26 cellular contexts compared by ENCODE assay signal in the genomic region with DNA sequence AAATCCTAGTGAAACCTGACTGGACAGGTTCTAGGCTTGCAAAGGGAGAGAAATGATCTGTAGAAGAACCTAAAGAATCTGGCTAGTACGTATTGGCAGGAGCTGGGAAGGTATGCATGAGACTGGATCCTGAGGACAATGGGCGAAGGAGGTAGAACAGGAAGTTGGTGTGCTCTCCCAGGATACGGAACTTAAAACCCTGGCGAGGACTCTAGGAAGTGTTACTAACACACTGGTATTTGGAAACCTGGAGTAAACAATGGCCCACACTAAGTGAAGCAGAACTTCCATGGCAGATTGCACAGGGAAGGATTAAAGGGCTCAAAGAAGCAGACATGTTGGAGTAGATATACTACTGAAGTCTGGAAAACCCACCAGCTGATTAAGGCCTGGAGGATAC. TPM values are rescaled to one million over a fixed set of nuclear protein-coding genes. Genes with fewer than 3 reads are reported as not detected.
"Had no signal": no experiment of that assay in that cellular context is flagged by ENCODE, and none has a peak within 500 bp of the region (broad histone marks: within the 10 kb centered on the region; RNA-seq: fewer than 3 reads in every experiment).

No MANE protein-coding gene starts in this region.

- H3K36me3 ChIP-seq: heart right ventricle, left ventricle myocardium inferior, pancreas, prostate gland, right atrium auricular region, right lobe of liver, suprapubic skin, thoracic aorta, tibial artery, uterus had no signal

- ATAC-seq: heart right ventricle; mucosa of descending colon; naive thymus-derived CD4-positive, alpha-beta T cell; natural killer cell treated with Interleukin-12 subunit alpha and Interleukin-12 subunit beta and Interleukin-15 and Interleukin-18, amount 100 ng/mL, for 72 hours; pancreas; right lobe of liver; stimulated activated naive B cell treated with anti-CD40 and anti-IgM and Interleukin-4, amounts not matched to agents 10 μg/mL and 1 μg/mL and 100 μg/mL, for 72 hours had no signal

- H3K27ac ChIP-seq: heart right ventricle, hepatocyte, left ventricle myocardium inferior, pancreas, prostate gland, right atrium auricular region, right lobe of liver, suprapubic skin, thoracic aorta, tibial artery, uterus had no signal

- H2AFZ ChIP-seq: hepatocyte had no signal

- H3K27ac Mint-ChIP-seq: mesothelial cell of epicardium; naive thymus-derived CD4-positive, alpha-beta T cell; natural killer cell treated with Interleukin-12 subunit alpha and Interleukin-12 subunit beta and Interleukin-15 and Interleukin-18, amount 100 ng/mL, for 72 hours; stimulated activated naive B cell treated with anti-CD40 and anti-IgM and Interleukin-4, amounts not matched to agents 10 μg/mL and 1 μg/mL and 100 μg/mL, for 72 hours; stimulated activated naive CD8-positive, alpha-beta T cell treated with anti-CD3 and anti-CD28 coated beads, Interleukin-15, Interleukin-2, amounts not matched to agents 100 ng/mL and 50 ng/mL, for 24 hours had no signal

- H3K36me3 Mint-ChIP-seq: mesothelial cell of epicardium; naive thymus-derived CD4-positive, alpha-beta T cell; natural killer cell treated with Interleukin-12 subunit alpha and Interleukin-12 subunit beta and Interleukin-15 and Interleukin-18, amount 100 ng/mL, for 72 hours; stimulated activated naive B cell treated with anti-CD40 and anti-IgM and Interleukin-4, amounts not matched to agents 10 μg/mL and 1 μg/mL and 100 μg/mL, for 72 hours had no signal

- H3K4me2 ChIP-seq: hepatocyte, smooth muscle cell had no signal

- H3K79me2 ChIP-seq: hepatocyte had no signal

- DNase-seq: heart right ventricle; left ventricle myocardium inferior; mesendoderm; mucosa of descending colon; naive thymus-derived CD4-positive, alpha-beta T cell; nucleus accumbens; pancreas; posterior cingulate gyrus; right lobe of liver; stimulated activated CD4-positive, alpha-beta T cell treated with anti-CD3 and anti-CD28 coated beads, Interleukin-2, amount 100 ng/mL, for 24 hours; stimulated activated CD4-positive, alpha-beta T cell treated with anti-CD3 and anti-CD28 coated beads, Interleukin-4, amount 100 ng/mL, for 1 hour; stimulated activated naive B cell treated with anti-CD40 and anti-IgM and Interleukin-4, amounts not matched to agents 10 μg/mL and 1 μg/mL and 100 μg/mL, for 72 hours; tibial artery; trophoblast cell; uterus had no signal

- H3K27me3 Mint-ChIP-seq: stimulated activated naive CD8-positive, alpha-beta T cell treated with anti-CD3 and anti-CD28 coated beads, Interleukin-15, Interleukin-2, amounts not matched to agents 100 ng/mL and 50 ng/mL, for 24 hours had no signal

- H3K9me3 ChIP-seq: heart right ventricle, left ventricle myocardium inferior, mucosa of descending colon, pancreas, prostate gland, right atrium auricular region, right lobe of liver, suprapubic skin, thoracic aorta, tibial artery, uterus had no signal

- H3K9me3 Mint-ChIP-seq: natural killer cell treated with Interleukin-12 subunit alpha and Interleukin-12 subunit beta and Interleukin-15 and Interleukin-18, amount 100 ng/mL, for 72 hours; stimulated activated naive B cell treated with anti-CD40 and anti-IgM and Interleukin-4, amounts not matched to agents 10 μg/mL and 1 μg/mL and 100 μg/mL, for 72 hours; stimulated activated naive CD8-positive, alpha-beta T cell treated with anti-CD3 and anti-CD28 coated beads, Interleukin-15, Interleukin-2, amounts not matched to agents 100 ng/mL and 50 ng/mL, for 24 hours had no signal

- H3K4me3 Mint-ChIP-seq: mesothelial cell of epicardium; naive thymus-derived CD4-positive, alpha-beta T cell; natural killer cell treated with Interleukin-12 subunit alpha and Interleukin-12 subunit beta and Interleukin-15 and Interleukin-18, amount 100 ng/mL, for 72 hours; stimulated activated naive B cell treated with anti-CD40 and anti-IgM and Interleukin-4, amounts not matched to agents 10 μg/mL and 1 μg/mL and 100 μg/mL, for 72 hours; stimulated activated naive CD8-positive, alpha-beta T cell treated with anti-CD3 and anti-CD28 coated beads, Interleukin-15, Interleukin-2, amounts not matched to agents 100 ng/mL and 50 ng/mL, for 24 hours had no signal

- H3K4me1 Mint-ChIP-seq: mesothelial cell of epicardium had no signal

- H3K4me1 ChIP-seq: heart right ventricle, left ventricle myocardium inferior, pancreas, prostate gland, right atrium auricular region, right lobe of liver, suprapubic skin, tibial artery, uterus had no signal

- H3K27me3 ChIP-seq: hepatocyte, pancreas, right atrium auricular region, right lobe of liver, suprapubic skin, tibial artery, uterus had no signal

- H3K4me3 ChIP-seq: heart right ventricle, hepatocyte, left ventricle myocardium inferior, lung, mucosa of descending colon, pancreas, prostate gland, right atrium auricular region, right lobe of liver, smooth muscle cell, suprapubic skin, thoracic aorta, tibial artery, uterus had no signal

RNA-seq across cellular contexts. Expression of a gene that starts 9.2 kb away (rescaled TPM):
- total RNA-seq: skeletal muscle tissue had no signal
